In genomic region chr10:29041512-29042150, GRCh38 we compare ENCODE assay signal across 16 cellular contexts.
DNase-seq lines count a peak whose midpoint lies in the region; ATAC-seq, FAIRE-seq and TF ChIP-seq lines count a peak whose summit lies in the region.
"Had no signal": no experiment of that assay in that cellular context is flagged by ENCODE, and none has a peak within 500 bp of the region (broad histone marks: within the 10 kb centered on the region; RNA-seq: fewer than 3 reads in every experiment).

No MANE protein-coding gene starts in this region.

- H3K9me3 Mint-ChIP-seq in astrocyte (ENCODE audit: unreplicated experiment): peaks cover 4% of the 10 kb centered on the region
- H3K9me3 Mint-ChIP-seq in CD4-positive, alpha-beta T cell: peaks cover 2% of the 10 kb centered on the region

- H2AFZ ChIP-seq in astrocyte (ENCODE audit: low read depth, low read length): no peak overlapping the region
- H2AFZ ChIP-seq: GM23338 had no signal

- no peak overlapping the region for H3K4me2 ChIP-seq in astrocyte (ENCODE audit: low read length)
- H3K4me2 ChIP-seq: GM23338 had no signal

- H3K9me3 ChIP-seq in BE2C (no peaks in the 10 kb centered on the region), astrocyte (ENCODE audit: insufficient read depth, low read depth, low read length) (no peaks in the 10 kb centered on the region)
- no peaks in the 10 kb centered on the region for H3K9me3 ChIP-seq in CD4-positive, alpha-beta T cell (ENCODE audit: control insufficient read depth, low read length)

- peak; percentile 63 for FAIRE-seq in astrocyte (lab: Jason Lieb, UNC)
- FAIRE-seq: G401.6 had no signal

- H3K4me1 ChIP-seq in BE2C (no peaks in the 10 kb centered on the region; the same call in 1 of the 2 replicates), astrocyte (ENCODE audit: insufficient read depth, low read length) (peaks cover 12% of the 10 kb centered on the region)

- DNase-seq in BE2C (peak; percentile 8), astrocyte (ENCODE audit: low read depth) (peak; percentile 51), iris pigment epithelial cell (ENCODE audit: low read depth) (peak; percentile 46), DMS53 (lab: John Stamatoyannopoulos, UW) (no peak), nucleus accumbens (lab: John Stamatoyannopoulos, UW) (no peak)
- DNase-seq in NK-92 treated with Interleukin-12 subunit alpha and Interleukin-12 subunit beta, amount 100 ng/mL, for 24 hours (lab: John Stamatoyannopoulos, UW): no peak
- DNase-seq in CD4-positive, alpha-beta T cell: no peak
- DNase-seq: C1 segment of cervical spinal cord, DND-41, NCI-H1105, NCI-H1694, NCI-H748 treated with DMSO at 0.1 percent for 48 hours, Right ventricle myocardium superior had no signal

- H3K27me3 Mint-ChIP-seq in astrocyte (ENCODE audit: low read depth, unreplicated experiment): no peaks in the 10 kb centered on the region
- peaks cover 17% of the 10 kb centered on the region for H3K27me3 Mint-ChIP-seq in CD4-positive, alpha-beta T cell

- H3K36me3 ChIP-seq in BE2C: no peaks in the 10 kb centered on the region
- no peaks in the 10 kb centered on the region for H3K36me3 ChIP-seq in astrocyte (ENCODE audit: insufficient read depth, low read length)

- H4K20me1 ChIP-seq in astrocyte (ENCODE audit: insufficient read depth, low read length): no peaks in the 10 kb centered on the region

- CTCF ChIA-PET in CD4-positive, alpha-beta T cell (lab: Charles Lee): no interaction called here

- no peaks in the 10 kb centered on the region for H3K27me3 ChIP-seq in BE2C
- H3K27me3 ChIP-seq in astrocyte (ENCODE audit: insufficient read depth, low read length): no peaks in the 10 kb centered on the region
- H3K27me3 ChIP-seq in CD4-positive, alpha-beta T cell (ENCODE audit: control insufficient read depth, insufficient read depth, low read length): no peaks in the 10 kb centered on the region

- no peak overlapping the region for H3K9ac ChIP-seq in astrocyte (ENCODE audit: low read length)

- H3K4me3 Mint-ChIP-seq in astrocyte (ENCODE audit: unreplicated experiment): no peak overlapping the region
- no peak overlapping the region for H3K4me3 Mint-ChIP-seq in CD4-positive, alpha-beta T cell
- H3K4me3 Mint-ChIP-seq: GM23338 had no signal

- no peak for ATAC-seq in CD4-positive, alpha-beta T cell (ENCODE audit: poor library complexity)
- ATAC-seq: GM23338, HCT116 had no signal

- H3K4me1 Mint-ChIP-seq in astrocyte (ENCODE audit: low read depth, unreplicated experiment): peaks cover 19% of the 10 kb centered on the region
- H3K4me1 Mint-ChIP-seq in CD4-positive, alpha-beta T cell (ENCODE audit: low read depth): no peaks in the 10 kb centered on the region
- H3K4me1 Mint-ChIP-seq: GM23338 had no signal

- TF ChIP-seq CTCF in BE2C (IDR thresholded peaks at IDR 0.05; ENCODE audit: low read depth, low read length) (no peak), astrocyte (IDR thresholded peaks at IDR 0.05; ENCODE audit: insufficient read depth, low read depth, low read length) (no peak)
- no peak for TF ChIP-seq CTCF in CD4-positive, alpha-beta T cell (IDR thresholded peaks at IDR 0.05)

- intact Hi-C loops in CD4-positive, alpha-beta T cell (cut with DNase I, micrococcal nuclease): no loop called here

- H3K36me3 Mint-ChIP-seq in astrocyte (ENCODE audit: low read depth, unreplicated experiment): no peaks in the 10 kb centered on the region
- no peaks in the 10 kb centered on the region for H3K36me3 Mint-ChIP-seq in CD4-positive, alpha-beta T cell (ENCODE audit: low read depth)

- no peaks in the 10 kb centered on the region for H3K79me2 ChIP-seq in astrocyte (ENCODE audit: insufficient read depth, low read length)

- H3K27ac ChIP-seq in astrocyte (ENCODE audit: low read depth, low read length): no peak overlapping the region
- H3K27ac ChIP-seq in CD4-positive, alpha-beta T cell (ENCODE audit: low read depth, low read length): no peak overlapping the region

- H3K27ac Mint-ChIP-seq in astrocyte (ENCODE audit: unreplicated experiment): no peak overlapping the region
- H3K27ac Mint-ChIP-seq in CD4-positive, alpha-beta T cell: no peak overlapping the region
- H3K27ac Mint-ChIP-seq: GM23338 had no signal

- POLR2A ChIA-PET in CD4-positive, alpha-beta T cell (lab: Charles Lee): no interaction called here

- H3K4me3 ChIP-seq in BE2C (ENCODE audit: low read depth, low read length) (peak overlapping the region; percentile 40), astrocyte (ENCODE audit: insufficient read depth, low read depth, low read length) (no peak overlapping the region)
- H3K4me3 ChIP-seq: GM23338 had no signal

Comparison
In these comparisons a context has a peak if more than half of its experiments do, and no peak if none do; other contexts are left out.
1. DNase-seq: peak in BE2C (single experiment), astrocyte (single experiment) and iris pigment epithelial cell (single experiment); none in DMS53 (single experiment), NK-92 treated with Interleukin-12 subunit alpha and Interleukin-12 subunit beta, amount 100 ng/mL, for 24 hours (single experiment), CD4-positive, alpha-beta T cell (0 of 10) and nucleus accumbens (0 of 56).